8 cellular contexts compared by ENCODE assay signal in genomic region chr12:104957388-104958008, GRCh38. TPM values are rescaled to one million over a fixed set of nuclear protein-coding genes. Genes with fewer than 3 reads are reported as not detected.
A peak's percentile ranks its signal among the peaks of the same experiment; 100 is the strongest.
DNase-seq lines count a peak whose midpoint lies in the region; ATAC-seq and TF ChIP-seq lines count a peak whose summit lies in the region.

No MANE protein-coding gene starts in this region.

- H3K36me3 ChIP-seq in ovary = no peaks in the 10 kb centered on the region

- H3K4me3 ChIP-seq in LNCaP clone FGC (ENCODE audit: low read depth, low read length) (peak overlapping the region; percentile 63), fibroblast of mammary gland (ENCODE audit: control insufficient read depth, low read depth, low read length) (peak overlapping the region; percentile 62), ovary (peak overlapping the region; percentile 61)

- H3K9me3 Mint-ChIP-seq in CD4-positive, alpha-beta T cell = no peaks in the 10 kb centered on the region

- 2 to 4% (median 3%) methylated on average over 26 to 37 of the region's 37 CpGs for WGBS in ovary, 3 donors

- TF ChIP-seq POLR2A in ovary (IDR thresholded peaks at IDR 0.05) = no peak

- intact Hi-C loops in CD4-positive, alpha-beta T cell (cut with DNase I, micrococcal nuclease) = loop anchor here (1.0 to 10.0 kb wide), 5 partner anchors 29 to 575 kb away; partner anchors contain the start of genes NOPCHAP1 (in 2 of the 2) and CHST11 (in 1 of the 2)
- intact Hi-C loops in ovary (cut with DNase I) = no loop called here

- no peaks in the 10 kb centered on the region for H3K9me3 ChIP-seq in CD4-positive, alpha-beta T cell (ENCODE audit: control insufficient read depth, low read length)
- no peaks in the 10 kb centered on the region for H3K9me3 ChIP-seq in ovary

- H3K27ac ChIP-seq in CD4-positive, alpha-beta T cell (ENCODE audit: low read depth, low read length) = no peak overlapping the region
- peak overlapping the region; percentile 86 to 87 for H3K27ac ChIP-seq in ovary

- CTCF ChIA-PET in CD4-positive, alpha-beta T cell (lab: Charles Lee) = interaction anchor here (1.1 to 2.1 kb wide), 3 partner anchors 93 to 237 kb away, joined by 3 to 9 read pairs (median 3); no protein-coding TSS in a partner anchor

- peaks cover 4% of the 10 kb centered on the region for H3K4me1 ChIP-seq in ovary (ENCODE audit: insufficient read depth)

- peaks cover 4% of the 10 kb centered on the region for H3K36me3 Mint-ChIP-seq in CD4-positive, alpha-beta T cell (ENCODE audit: low read depth)

- peaks cover 5% of the 10 kb centered on the region for H3K27me3 Mint-ChIP-seq in CD4-positive, alpha-beta T cell

- peak; percentile 18 for ATAC-seq in CD4-positive, alpha-beta T cell (ENCODE audit: poor library complexity)
- ATAC-seq in GM21447 (IDR thresholded peaks at IDR 0.05; ENCODE audit: unreplicated experiment) = peak; percentile 19
- ATAC-seq in HG03039 (IDR thresholded peaks at IDR 0.05; ENCODE audit: unreplicated experiment) = no peak

- peak in 9 of 10 experiments; percentile 6 to 43 (median 17) for DNase-seq in CD4-positive, alpha-beta T cell
- DNase-seq in LNCaP clone FGC (ENCODE audit: low read depth) (no peak), activated T-cell treated with anti-CD3 and anti-CD28 coated beads for 24 hours (ENCODE audit: low read depth) (peak; percentile 3), fibroblast of mammary gland (ENCODE audit: low read depth) (no peak), ovary (no peak), UCSD-AML1 (lab: John Stamatoyannopoulos, UW; ENCODE audit: unreplicated experiment) (no peak)

- TF ChIP-seq EP300 in ovary (IDR thresholded peaks at IDR 0.05) = no peak

- POLR2A ChIA-PET in CD4-positive, alpha-beta T cell (lab: Charles Lee) = interaction anchor here (0.5 to 2.3 kb wide), 3 partner anchors 93 to 576 kb away, joined by 3 to 5 read pairs (median 4); no protein-coding TSS in a partner anchor

- peak overlapping the region; percentile 13 for H3K27ac Mint-ChIP-seq in CD4-positive, alpha-beta T cell

- no peak for TF ChIP-seq CTCF in CD4-positive, alpha-beta T cell (IDR thresholded peaks at IDR 0.05)
- TF ChIP-seq CTCF in LNCaP clone FGC (IDR thresholded peaks at IDR 0.05; ENCODE audit: control insufficient read depth, extremely low read depth, insufficient read depth) (no peak), fibroblast of mammary gland (conservative IDR thresholded peaks at IDR 0.05; ENCODE audit: control insufficient read depth, insufficient read depth, low read depth, low read length) (no peak), ovary (IDR thresholded peaks at IDR 0.05) (no peak)

- H3K4me1 Mint-ChIP-seq in CD4-positive, alpha-beta T cell (ENCODE audit: low read depth) = peaks cover 26% of the 10 kb centered on the region

- no peaks in the 10 kb centered on the region for H3K27me3 ChIP-seq in CD4-positive, alpha-beta T cell (ENCODE audit: control insufficient read depth, insufficient read depth, low read length)
- no peaks in the 10 kb centered on the region for H3K27me3 ChIP-seq in ovary

- peak overlapping the region; percentile 91 for H3K4me3 Mint-ChIP-seq in CD4-positive, alpha-beta T cell

RNA-seq across cellular contexts. Expression of gene SLC41A2, which starts 0.6 kb away (rescaled TPM):
- 1 to 10 TPM; 1.2 to 1.7 TPM for total RNA-seq in CD4-positive, alpha-beta T cell
- 10 to 100 TPM; 18.2 to 55.1 (median 27.4) TPM for total RNA-seq in ovary
- polyA plus RNA-seq in ovary = 1 to 10 TPM; 3.1 to 8.6 TPM

RNA-seq across cellular contexts. Expression of gene NOPCHAP1, which starts 28.6 kb away (rescaled TPM):
- 10 to 100 TPM; 10.1 to 11.8 TPM for total RNA-seq in CD4-positive, alpha-beta T cell
- total RNA-seq in ovary = 10 to 100 TPM in 5 of 7 donors, 1 to 10 TPM in 2; 4.5 to 20.2 (median 13.6) TPM
- 1 to 10 TPM; 5.2 to 6.6 TPM for polyA plus RNA-seq in ovary

Comparison
In these comparisons a context has a peak if more than half of its experiments do, and no peak if none do; other contexts are left out.
1. DNase-seq: peak in CD4-positive, alpha-beta T cell (9 of 10) and activated T-cell treated with anti-CD3 and anti-CD28 coated beads for 24 hours (single experiment); none in LNCaP clone FGC (single experiment), fibroblast of mammary gland (single experiment), ovary (0 of 5) and UCSD-AML1 (single experiment).
2. RNA of gene SLC41A2, which starts 0.6 kb away (total RNA-seq): 18.2 to 55.1 TPM in ovary; 1.2 to 1.7 TPM in CD4-positive, alpha-beta T cell; every median in the first group is over 4 times any median in the second.
3. intact Hi-C loops: an anchor here in CD4-positive, alpha-beta T cell (1.0 to 10.0 kb wide); none called in ovary.
4. Peak in every context shown above with its lines, with median percentiles within 50 percentile points of each other: H3K4me3 ChIP-seq.